2 cellular contexts compared by ENCODE assay signal in the genomic region with DNA sequence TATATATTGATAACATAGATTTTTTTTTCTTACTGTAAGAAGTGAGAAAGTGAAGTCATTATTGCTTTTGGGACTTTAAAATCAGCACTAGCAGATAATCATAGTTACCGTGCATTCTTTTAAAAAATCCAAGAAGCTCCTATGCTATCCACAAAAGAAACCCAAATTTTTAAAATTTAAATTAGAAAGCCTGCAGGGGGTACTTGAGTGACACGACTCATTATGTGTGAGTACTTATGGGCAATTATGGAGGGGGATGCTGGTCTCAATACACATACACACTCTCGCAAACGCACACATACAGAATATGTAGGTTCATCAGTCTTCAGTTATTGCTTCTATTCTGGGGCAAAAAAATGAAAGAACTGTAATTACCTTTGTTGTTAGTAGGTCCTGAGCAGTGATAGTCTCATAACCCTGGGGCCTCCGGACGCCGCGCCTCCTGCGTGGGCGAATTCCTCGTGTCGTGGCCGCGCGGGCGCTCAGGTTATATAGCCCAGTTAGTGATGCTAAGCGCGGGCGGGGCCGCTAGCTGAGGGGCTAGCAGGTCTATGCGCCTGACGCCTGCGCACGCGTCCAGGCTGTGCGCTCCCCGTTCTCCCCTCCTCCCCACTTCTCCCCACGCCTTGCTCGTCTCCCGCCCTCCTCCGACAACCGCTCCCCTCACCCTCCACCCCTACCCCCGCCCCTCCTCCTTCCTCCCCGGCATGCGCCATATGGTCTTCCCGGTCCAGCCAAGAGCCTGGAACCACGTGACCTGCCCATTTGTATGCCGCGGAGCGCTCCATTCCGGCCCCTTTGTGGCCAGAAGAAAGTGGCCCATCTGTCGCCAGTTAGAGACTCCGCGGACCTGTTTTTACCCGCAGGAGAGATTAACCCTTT.
TF ChIP-seq lines count a peak whose summit lies in the region.

A gene (minus strand): TSS at position 463 of the 882 bp plus-strand sequence. CDS start 1,657 bp downstream, outside the sequence.

TF ChIP-seq in GM23338, 12 proteins besides CTCF, POLR2A, EP300 and RAD21 (continued from another document):
- TF ChIP-seq, protein P1, sequence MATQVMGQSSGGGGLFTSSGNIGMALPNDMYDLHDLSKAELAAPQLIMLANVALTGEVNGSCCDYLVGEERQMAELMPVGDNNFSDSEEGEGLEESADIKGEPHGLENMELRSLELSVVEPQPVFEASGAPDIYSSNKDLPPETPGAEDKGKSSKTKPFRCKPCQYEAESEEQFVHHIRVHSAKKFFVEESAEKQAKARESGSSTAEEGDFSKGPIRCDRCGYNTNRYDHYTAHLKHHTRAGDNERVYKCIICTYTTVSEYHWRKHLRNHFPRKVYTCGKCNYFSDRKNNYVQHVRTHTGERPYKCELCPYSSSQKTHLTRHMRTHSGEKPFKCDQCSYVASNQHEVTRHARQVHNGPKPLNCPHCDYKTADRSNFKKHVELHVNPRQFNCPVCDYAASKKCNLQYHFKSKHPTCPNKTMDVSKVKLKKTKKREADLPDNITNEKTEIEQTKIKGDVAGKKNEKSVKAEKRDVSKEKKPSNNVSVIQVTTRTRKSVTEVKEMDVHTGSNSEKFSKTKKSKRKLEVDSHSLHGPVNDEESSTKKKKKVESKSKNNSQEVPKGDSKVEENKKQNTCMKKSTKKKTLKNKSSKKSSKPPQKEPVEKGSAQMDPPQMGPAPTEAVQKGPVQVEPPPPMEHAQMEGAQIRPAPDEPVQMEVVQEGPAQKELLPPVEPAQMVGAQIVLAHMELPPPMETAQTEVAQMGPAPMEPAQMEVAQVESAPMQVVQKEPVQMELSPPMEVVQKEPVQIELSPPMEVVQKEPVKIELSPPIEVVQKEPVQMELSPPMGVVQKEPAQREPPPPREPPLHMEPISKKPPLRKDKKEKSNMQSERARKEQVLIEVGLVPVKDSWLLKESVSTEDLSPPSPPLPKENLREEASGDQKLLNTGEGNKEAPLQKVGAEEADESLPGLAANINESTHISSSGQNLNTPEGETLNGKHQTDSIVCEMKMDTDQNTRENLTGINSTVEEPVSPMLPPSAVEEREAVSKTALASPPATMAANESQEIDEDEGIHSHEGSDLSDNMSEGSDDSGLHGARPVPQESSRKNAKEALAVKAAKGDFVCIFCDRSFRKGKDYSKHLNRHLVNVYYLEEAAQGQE (IDR thresholded peaks at IDR 0.05; ENCODE audit: unreplicated experiment) = no peak
- TF ChIP-seq EZH2 (IDR thresholded peaks at IDR 0.05; ENCODE audit: low read depth, unreplicated experiment) = no peak

TF ChIP-seq in WTC11, 78 proteins besides CTCF, POLR2A, EP300 and RAD21 (continued from another document and continues in another):
- TF ChIP-seq, protein P2, sequence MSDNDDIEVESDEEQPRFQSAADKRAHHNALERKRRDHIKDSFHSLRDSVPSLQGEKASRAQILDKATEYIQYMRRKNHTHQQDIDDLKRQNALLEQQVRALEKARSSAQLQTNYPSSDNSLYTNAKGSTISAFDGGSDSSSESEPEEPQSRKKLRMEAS (CRISPR knock-in tag; IDR thresholded peaks at IDR 0.05) = 0 out of 2 replicates have a peak, but pooled peaks have one; percentile 8
- TF ChIP-seq SMAD3 (CRISPR knock-in tag; IDR thresholded peaks at IDR 0.05; ENCODE audit: borderline replicate concordance) (no peak), CREB1 (CRISPR knock-in tag; IDR thresholded peaks at IDR 0.05) (no peak), RELA (CRISPR knock-in tag; IDR thresholded peaks at IDR 0.05; ENCODE audit: borderline replicate concordance) (no peak), ZBTB21 (CRISPR knock-in tag; IDR thresholded peaks at IDR 0.05; ENCODE audit: borderline replicate concordance) (no peak), FOXK1 (CRISPR knock-in tag; IDR thresholded peaks at IDR 0.05) (no peak), ZNF423 (CRISPR knock-in tag; IDR thresholded peaks at IDR 0.05) (no peak), KAT7 (CRISPR knock-in tag; IDR thresholded peaks at IDR 0.05; ENCODE audit: borderline replicate concordance) (no peak), SMAD4 (CRISPR knock-in tag; IDR thresholded peaks at IDR 0.05) (no peak), CBFB (CRISPR knock-in tag; IDR thresholded peaks at IDR 0.05; ENCODE audit: low read depth) (no peak), ZNF232 (CRISPR knock-in tag; IDR thresholded peaks at IDR 0.05) (no peak), ZNF138 (CRISPR knock-in tag; conservative IDR thresholded peaks at IDR 0.05) (no peak), GTF2I (CRISPR knock-in tag; conservative IDR thresholded peaks at IDR 0.05) (no peak), MYBL2 (CRISPR knock-in tag; IDR thresholded peaks at IDR 0.05) (0 out of 2 replicates have a peak, but pooled peaks have one; percentile 20), ZNF121 (CRISPR knock-in tag; IDR thresholded peaks at IDR 0.05) (no peak), ATF1 (CRISPR knock-in tag; IDR thresholded peaks at IDR 0.05) (no peak), IRF2 (CRISPR knock-in tag; IDR thresholded peaks at IDR 0.05; ENCODE audit: borderline replicate concordance, low read depth) (no peak), RORB (CRISPR knock-in tag; IDR thresholded peaks at IDR 0.05) (no peak), NFATC4 (CRISPR knock-in tag; IDR thresholded peaks at IDR 0.05) (no peak), ZNF416 (CRISPR knock-in tag; IDR thresholded peaks at IDR 0.05) (no peak)
- TF ChIP-seq, protein P3, sequence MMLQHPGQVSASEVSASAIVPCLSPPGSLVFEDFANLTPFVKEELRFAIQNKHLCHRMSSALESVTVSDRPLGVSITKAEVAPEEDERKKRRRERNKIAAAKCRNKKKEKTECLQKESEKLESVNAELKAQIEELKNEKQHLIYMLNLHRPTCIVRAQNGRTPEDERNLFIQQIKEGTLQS (CRISPR knock-in tag; conservative IDR thresholded peaks at IDR 0.05) = no peak
- TF ChIP-seq, protein P4, sequence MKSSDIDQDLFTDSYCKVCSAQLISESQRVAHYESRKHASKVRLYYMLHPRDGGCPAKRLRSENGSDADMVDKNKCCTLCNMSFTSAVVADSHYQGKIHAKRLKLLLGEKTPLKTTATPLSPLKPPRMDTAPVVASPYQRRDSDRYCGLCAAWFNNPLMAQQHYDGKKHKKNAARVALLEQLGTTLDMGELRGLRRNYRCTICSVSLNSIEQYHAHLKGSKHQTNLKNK (CRISPR knock-in tag; IDR thresholded peaks at IDR 0.05) = no peak
- TF ChIP-seq, protein P5, sequence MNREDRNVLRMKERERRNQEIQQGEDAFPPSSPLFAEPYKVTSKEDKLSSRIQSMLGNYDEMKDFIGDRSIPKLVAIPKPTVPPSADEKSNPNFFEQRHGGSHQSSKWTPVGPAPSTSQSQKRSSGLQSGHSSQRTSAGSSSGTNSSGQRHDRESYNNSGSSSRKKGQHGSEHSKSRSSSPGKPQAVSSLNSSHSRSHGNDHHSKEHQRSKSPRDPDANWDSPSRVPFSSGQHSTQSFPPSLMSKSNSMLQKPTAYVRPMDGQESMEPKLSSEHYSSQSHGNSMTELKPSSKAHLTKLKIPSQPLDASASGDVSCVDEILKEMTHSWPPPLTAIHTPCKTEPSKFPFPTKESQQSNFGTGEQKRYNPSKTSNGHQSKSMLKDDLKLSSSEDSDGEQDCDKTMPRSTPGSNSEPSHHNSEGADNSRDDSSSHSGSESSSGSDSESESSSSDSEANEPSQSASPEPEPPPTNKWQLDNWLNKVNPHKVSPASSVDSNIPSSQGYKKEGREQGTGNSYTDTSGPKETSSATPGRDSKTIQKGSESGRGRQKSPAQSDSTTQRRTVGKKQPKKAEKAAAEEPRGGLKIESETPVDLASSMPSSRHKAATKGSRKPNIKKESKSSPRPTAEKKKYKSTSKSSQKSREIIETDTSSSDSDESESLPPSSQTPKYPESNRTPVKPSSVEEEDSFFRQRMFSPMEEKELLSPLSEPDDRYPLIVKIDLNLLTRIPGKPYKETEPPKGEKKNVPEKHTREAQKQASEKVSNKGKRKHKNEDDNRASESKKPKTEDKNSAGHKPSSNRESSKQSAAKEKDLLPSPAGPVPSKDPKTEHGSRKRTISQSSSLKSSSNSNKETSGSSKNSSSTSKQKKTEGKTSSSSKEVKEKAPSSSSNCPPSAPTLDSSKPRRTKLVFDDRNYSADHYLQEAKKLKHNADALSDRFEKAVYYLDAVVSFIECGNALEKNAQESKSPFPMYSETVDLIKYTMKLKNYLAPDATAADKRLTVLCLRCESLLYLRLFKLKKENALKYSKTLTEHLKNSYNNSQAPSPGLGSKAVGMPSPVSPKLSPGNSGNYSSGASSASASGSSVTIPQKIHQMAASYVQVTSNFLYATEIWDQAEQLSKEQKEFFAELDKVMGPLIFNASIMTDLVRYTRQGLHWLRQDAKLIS (CRISPR knock-in tag; IDR thresholded peaks at IDR 0.05; ENCODE audit: borderline replicate concordance) = no peak
- TF ChIP-seq, protein P6, sequence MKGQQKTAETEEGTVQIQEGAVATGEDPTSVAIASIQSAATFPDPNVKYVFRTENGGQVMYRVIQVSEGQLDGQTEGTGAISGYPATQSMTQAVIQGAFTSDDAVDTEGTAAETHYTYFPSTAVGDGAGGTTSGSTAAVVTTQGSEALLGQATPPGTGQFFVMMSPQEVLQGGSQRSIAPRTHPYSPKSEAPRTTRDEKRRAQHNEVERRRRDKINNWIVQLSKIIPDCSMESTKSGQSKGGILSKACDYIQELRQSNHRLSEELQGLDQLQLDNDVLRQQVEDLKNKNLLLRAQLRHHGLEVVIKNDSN (CRISPR knock-in tag; IDR thresholded peaks at IDR 0.05) = peak; percentile 85
- TF ChIP-seq, protein P7, sequence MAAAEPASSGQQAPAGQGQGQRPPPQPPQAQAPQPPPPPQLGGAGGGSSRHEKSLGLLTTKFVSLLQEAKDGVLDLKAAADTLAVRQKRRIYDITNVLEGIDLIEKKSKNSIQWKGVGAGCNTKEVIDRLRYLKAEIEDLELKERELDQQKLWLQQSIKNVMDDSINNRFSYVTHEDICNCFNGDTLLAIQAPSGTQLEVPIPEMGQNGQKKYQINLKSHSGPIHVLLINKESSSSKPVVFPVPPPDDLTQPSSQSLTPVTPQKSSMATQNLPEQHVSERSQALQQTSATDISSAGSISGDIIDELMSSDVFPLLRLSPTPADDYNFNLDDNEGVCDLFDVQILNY (CRISPR knock-in tag; IDR thresholded peaks at IDR 0.05) = no peak
- TF ChIP-seq, protein P8, sequence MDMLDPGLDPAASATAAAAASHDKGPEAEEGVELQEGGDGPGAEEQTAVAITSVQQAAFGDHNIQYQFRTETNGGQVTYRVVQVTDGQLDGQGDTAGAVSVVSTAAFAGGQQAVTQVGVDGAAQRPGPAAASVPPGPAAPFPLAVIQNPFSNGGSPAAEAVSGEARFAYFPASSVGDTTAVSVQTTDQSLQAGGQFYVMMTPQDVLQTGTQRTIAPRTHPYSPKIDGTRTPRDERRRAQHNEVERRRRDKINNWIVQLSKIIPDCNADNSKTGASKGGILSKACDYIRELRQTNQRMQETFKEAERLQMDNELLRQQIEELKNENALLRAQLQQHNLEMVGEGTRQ (CRISPR knock-in tag; IDR thresholded peaks at IDR 0.05) = peak; percentile 90
- TF ChIP-seq, protein P9, sequence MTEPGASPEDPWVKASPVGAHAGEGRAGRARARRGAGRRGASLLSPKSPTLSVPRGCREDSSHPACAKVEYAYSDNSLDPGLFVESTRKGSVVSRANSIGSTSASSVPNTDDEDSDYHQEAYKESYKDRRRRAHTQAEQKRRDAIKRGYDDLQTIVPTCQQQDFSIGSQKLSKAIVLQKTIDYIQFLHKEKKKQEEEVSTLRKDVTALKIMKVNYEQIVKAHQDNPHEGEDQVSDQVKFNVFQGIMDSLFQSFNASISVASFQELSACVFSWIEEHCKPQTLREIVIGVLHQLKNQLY (CRISPR knock-in tag; IDR thresholded peaks at IDR 0.05) = no peak
- TF ChIP-seq, protein P10, sequence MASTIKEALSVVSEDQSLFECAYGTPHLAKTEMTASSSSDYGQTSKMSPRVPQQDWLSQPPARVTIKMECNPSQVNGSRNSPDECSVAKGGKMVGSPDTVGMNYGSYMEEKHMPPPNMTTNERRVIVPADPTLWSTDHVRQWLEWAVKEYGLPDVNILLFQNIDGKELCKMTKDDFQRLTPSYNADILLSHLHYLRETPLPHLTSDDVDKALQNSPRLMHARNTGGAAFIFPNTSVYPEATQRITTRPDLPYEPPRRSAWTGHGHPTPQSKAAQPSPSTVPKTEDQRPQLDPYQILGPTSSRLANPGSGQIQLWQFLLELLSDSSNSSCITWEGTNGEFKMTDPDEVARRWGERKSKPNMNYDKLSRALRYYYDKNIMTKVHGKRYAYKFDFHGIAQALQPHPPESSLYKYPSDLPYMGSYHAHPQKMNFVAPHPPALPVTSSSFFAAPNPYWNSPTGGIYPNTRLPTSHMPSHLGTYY (CRISPR knock-in tag; IDR thresholded peaks at IDR 0.05) = no peak
- TF ChIP-seq, protein P11, sequence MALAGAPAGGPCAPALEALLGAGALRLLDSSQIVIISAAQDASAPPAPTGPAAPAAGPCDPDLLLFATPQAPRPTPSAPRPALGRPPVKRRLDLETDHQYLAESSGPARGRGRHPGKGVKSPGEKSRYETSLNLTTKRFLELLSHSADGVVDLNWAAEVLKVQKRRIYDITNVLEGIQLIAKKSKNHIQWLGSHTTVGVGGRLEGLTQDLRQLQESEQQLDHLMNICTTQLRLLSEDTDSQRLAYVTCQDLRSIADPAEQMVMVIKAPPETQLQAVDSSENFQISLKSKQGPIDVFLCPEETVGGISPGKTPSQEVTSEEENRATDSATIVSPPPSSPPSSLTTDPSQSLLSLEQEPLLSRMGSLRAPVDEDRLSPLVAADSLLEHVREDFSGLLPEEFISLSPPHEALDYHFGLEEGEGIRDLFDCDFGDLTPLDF (CRISPR knock-in tag; IDR thresholded peaks at IDR 0.05) = no peak
- TF ChIP-seq, protein P12, sequence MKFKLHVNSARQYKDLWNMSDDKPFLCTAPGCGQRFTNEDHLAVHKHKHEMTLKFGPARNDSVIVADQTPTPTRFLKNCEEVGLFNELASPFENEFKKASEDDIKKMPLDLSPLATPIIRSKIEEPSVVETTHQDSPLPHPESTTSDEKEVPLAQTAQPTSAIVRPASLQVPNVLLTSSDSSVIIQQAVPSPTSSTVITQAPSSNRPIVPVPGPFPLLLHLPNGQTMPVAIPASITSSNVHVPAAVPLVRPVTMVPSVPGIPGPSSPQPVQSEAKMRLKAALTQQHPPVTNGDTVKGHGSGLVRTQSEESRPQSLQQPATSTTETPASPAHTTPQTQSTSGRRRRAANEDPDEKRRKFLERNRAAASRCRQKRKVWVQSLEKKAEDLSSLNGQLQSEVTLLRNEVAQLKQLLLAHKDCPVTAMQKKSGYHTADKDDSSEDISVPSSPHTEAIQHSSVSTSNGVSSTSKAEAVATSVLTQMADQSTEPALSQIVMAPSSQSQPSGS (CRISPR knock-in tag; IDR thresholded peaks at IDR 0.05; ENCODE audit: borderline replicate concordance, low read depth) = no peak
- TF ChIP-seq, protein P13, sequence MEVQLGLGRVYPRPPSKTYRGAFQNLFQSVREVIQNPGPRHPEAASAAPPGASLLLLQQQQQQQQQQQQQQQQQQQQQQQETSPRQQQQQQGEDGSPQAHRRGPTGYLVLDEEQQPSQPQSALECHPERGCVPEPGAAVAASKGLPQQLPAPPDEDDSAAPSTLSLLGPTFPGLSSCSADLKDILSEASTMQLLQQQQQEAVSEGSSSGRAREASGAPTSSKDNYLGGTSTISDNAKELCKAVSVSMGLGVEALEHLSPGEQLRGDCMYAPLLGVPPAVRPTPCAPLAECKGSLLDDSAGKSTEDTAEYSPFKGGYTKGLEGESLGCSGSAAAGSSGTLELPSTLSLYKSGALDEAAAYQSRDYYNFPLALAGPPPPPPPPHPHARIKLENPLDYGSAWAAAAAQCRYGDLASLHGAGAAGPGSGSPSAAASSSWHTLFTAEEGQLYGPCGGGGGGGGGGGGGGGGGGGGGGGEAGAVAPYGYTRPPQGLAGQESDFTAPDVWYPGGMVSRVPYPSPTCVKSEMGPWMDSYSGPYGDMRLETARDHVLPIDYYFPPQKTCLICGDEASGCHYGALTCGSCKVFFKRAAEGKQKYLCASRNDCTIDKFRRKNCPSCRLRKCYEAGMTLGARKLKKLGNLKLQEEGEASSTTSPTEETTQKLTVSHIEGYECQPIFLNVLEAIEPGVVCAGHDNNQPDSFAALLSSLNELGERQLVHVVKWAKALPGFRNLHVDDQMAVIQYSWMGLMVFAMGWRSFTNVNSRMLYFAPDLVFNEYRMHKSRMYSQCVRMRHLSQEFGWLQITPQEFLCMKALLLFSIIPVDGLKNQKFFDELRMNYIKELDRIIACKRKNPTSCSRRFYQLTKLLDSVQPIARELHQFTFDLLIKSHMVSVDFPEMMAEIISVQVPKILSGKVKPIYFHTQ (CRISPR knock-in tag; IDR thresholded peaks at IDR 0.05) = no peak
